Comparison of ENCODE assay signal across 28 cellular contexts in the genomic region with DNA sequence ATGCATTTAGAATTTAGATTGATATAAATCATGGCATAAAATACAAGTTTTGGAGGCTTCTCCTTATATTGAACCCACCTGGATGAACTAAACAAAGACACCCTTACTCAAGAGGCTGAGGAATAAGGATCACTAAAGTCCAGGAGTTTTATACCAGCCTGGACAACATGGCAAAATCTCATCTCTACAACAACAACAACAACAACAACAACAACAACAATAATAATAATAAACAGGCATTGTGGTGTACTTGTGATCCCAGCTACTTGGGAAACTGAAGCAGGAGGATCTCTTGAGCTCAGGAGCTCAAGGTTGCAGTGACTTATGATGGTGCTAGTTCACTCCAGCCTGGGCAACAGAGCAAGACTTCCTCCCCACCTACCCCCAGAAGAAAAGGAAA.
"Had no signal": no experiment of that assay in that cellular context is flagged by ENCODE, and none has a peak within 500 bp of the region (broad histone marks: within the 10 kb centered on the region; RNA-seq: fewer than 3 reads in every experiment).

No MANE protein-coding gene starts in this region.

- H3K27ac ChIP-seq: colonic mucosa, coronary artery, dorsolateral prefrontal cortex, epithelial cell of prostate, esophagus muscularis mucosa, esophagus squamous epithelium, foreskin keratinocyte, gastrocnemius medialis, gastroesophageal sphincter, heart left ventricle, heart right ventricle had no signal

- H3K4me3 ChIP-seq: colonic mucosa, coronary artery, dorsolateral prefrontal cortex, esophagus muscularis mucosa, esophagus squamous epithelium, gastrocnemius medialis, gastroesophageal sphincter, heart left ventricle, heart right ventricle had no signal

- H3K4me1 ChIP-seq: colonic mucosa, esophagus muscularis mucosa, esophagus squamous epithelium, gastrocnemius medialis, gastroesophageal sphincter, heart left ventricle, heart right ventricle had no signal

- FAIRE-seq: colon, endometrium, endothelial cell of umbilical vein, frontal cortex had no signal

- ATAC-seq: effector memory CD8-positive, alpha-beta T cell; esophagus mucosa; gastrocnemius medialis; gastroesophageal sphincter; heart left ventricle; heart right ventricle had no signal

- H3K36me3 ChIP-seq: colonic mucosa, esophagus muscularis mucosa, esophagus squamous epithelium, gastrocnemius medialis, gastroesophageal sphincter, heart left ventricle, heart right ventricle had no signal

- H3K9me3 ChIP-seq: colonic mucosa, esophagus muscularis mucosa, esophagus squamous epithelium, gastrocnemius medialis, gastroesophageal sphincter, heart left ventricle had no signal

- DNase-seq: colonic mucosa; cortex of kidney; dermis blood vessel endothelial cell; dorsolateral prefrontal cortex; effector CD4-positive, alpha-beta T cell; effector CD8-positive, alpha-beta T cell; effector memory CD4-positive, alpha-beta T cell; effector memory CD8-positive, alpha-beta T cell; endodermal cell; erythroblast; esophagus squamous epithelium; foreskin fibroblast; foreskin keratinocyte; foreskin melanocyte; gastrocnemius medialis; glutamatergic neuron; head of caudate nucleus; heart left ventricle; heart right ventricle had no signal

- H3K27me3 ChIP-seq: colonic mucosa, esophagus squamous epithelium, gastrocnemius medialis had no signal
